ENCODE assay signal across 7 cellular contexts in genomic region chr6:43228951-43229802, GRCh38. TPM values are rescaled to one million over a fixed set of nuclear protein-coding genes. Genes with fewer than 3 reads are reported as not detected.
DNase-seq lines count a peak whose midpoint lies in the region; ATAC-seq, FAIRE-seq and TF ChIP-seq lines count a peak whose summit lies in the region.

TSS of gene DNPH1 (minus strand) at chr6:43229481. CDS start at chr6:43229456, 25 bp downstream.

- peaks cover 22% of the 10 kb centered on the region for H3K27me3 Mint-ChIP-seq in central memory CD8-positive, alpha-beta T cell

- peaks cover 35% of the 10 kb centered on the region for H3K4me1 Mint-ChIP-seq in central memory CD8-positive, alpha-beta T cell

- TF ChIP-seq POLR2A in GM12892 (IDR thresholded peaks at IDR 0.05; ENCODE audit: low read depth, low read length) = peak; percentile 72; the same call in 1 of the 2 replicates

- peaks cover 11% of the 10 kb centered on the region for H3K4me1 ChIP-seq in keratinocyte (ENCODE audit: control insufficient read depth, extremely low read depth, insufficient read depth, low read length)

- H4K20me1 ChIP-seq in keratinocyte (ENCODE audit: control insufficient read depth, extremely low read depth, insufficient read depth, low read length) = no peaks in the 10 kb centered on the region

- TF ChIP-seq CTCF in keratinocyte (optimal IDR thresholded peaks at IDR 0.05 in 1 of 3, IDR thresholded peaks at IDR 0.05 in 1 of 3, conservative IDR thresholded peaks at IDR 0.05 in 1 of 3; ENCODE audit: extremely low read depth in 1 of 3, insufficient read depth in 2 of 3, low read length in 3 of 3) = peak; percentile 65 to 79 (median 77)

- no peaks in the 10 kb centered on the region for H3K9me3 ChIP-seq in keratinocyte (ENCODE audit: control insufficient read depth, low read depth, low read length)

- no peaks in the 10 kb centered on the region for H3K9me1 ChIP-seq in keratinocyte (ENCODE audit: control insufficient read depth, extremely low read depth, insufficient read depth, low read length)

- H3K27ac ChIP-seq in keratinocyte (ENCODE audit: control insufficient read depth, insufficient read depth, low read length) = peak within 1 kb of the TSS; percentile 46

- H3K4me2 ChIP-seq in keratinocyte (ENCODE audit: control insufficient read depth, extremely low read depth, insufficient read depth, low read depth, low read length) = peak within 1 kb of the TSS; percentile 89

- peak; percentile 81 for DNase-seq in GM12892 (ENCODE audit: insufficient read length)
- DNase-seq in NCI-H146 (lab: John Stamatoyannopoulos, UW) = peak; percentile 85
- peak; percentile 53 to 69 (median 64) for DNase-seq in activated CD4-positive, CD25-positive, alpha-beta regulatory T cell (lab: John Stamatoyannopoulos, UW)
- DNase-seq in central memory CD8-positive, alpha-beta T cell (ENCODE audit: low spot score in 2 of 2) = peak; percentile 66 to 75
- DNase-seq in keratinocyte (ENCODE audit: low read depth, low spot score) = peak; percentile 44
- DNase-seq in stimulated activated CD4-positive, alpha-beta T cell treated with anti-CD3 and anti-CD28 coated beads, Interleukin-15, amount 100 ng/mL, for 1 hour (ENCODE audit: low read depth in 1 of 2, low spot score in 1 of 2) = peak; percentile 68 to 80

- peak within 1 kb of the TSS; percentile 83 for H3K9ac ChIP-seq in keratinocyte (ENCODE audit: control insufficient read depth, extremely low read depth, insufficient read depth, low read length)

- no peaks in the 10 kb centered on the region for H3K9me3 Mint-ChIP-seq in central memory CD8-positive, alpha-beta T cell

- peak; percentile 86 for FAIRE-seq in GM12892 (lab: Jason Lieb, UNC)
- FAIRE-seq in keratinocyte (lab: Jason Lieb, UNC) = no peak

- H3K79me2 ChIP-seq in keratinocyte (ENCODE audit: control insufficient read depth, insufficient read depth, low read length) = peaks cover 6% of the 10 kb centered on the region

- peak; percentile 72 for ATAC-seq in HG02623 (IDR thresholded peaks at IDR 0.05; ENCODE audit: unreplicated experiment)
- peak; percentile 59 for ATAC-seq in central memory CD8-positive, alpha-beta T cell (replicated peaks; ENCODE audit: extremely low read depth, poor library complexity, severe bottlenecking)

- H3K36me3 ChIP-seq in keratinocyte (ENCODE audit: control insufficient read depth in 2 of 2, extremely low read depth in 1 of 2, insufficient read depth in 2 of 2, low read length in 2 of 2) = peaks cover 8 to 11% of the 10 kb centered on the region in 2 experiments

- H3K27ac Mint-ChIP-seq in central memory CD8-positive, alpha-beta T cell (ENCODE audit: low read depth) = peak within 1 kb of the TSS; percentile 94

- dilution Hi-C loops in keratinocyte (cut with MboI; ENCODE audit: extremely low pct_ligation_motif_present, low sequenced_read_pairs) = no loop called here

- peak within 1 kb of the TSS; percentile 41 to 78 (median 76) for H3K4me3 ChIP-seq in keratinocyte (ENCODE audit: control insufficient read depth in 2 of 3, extremely low read depth in 1 of 3, insufficient read depth in 2 of 3, low read depth in 1 of 3, low read length in 3 of 3)

- H3K4me3 Mint-ChIP-seq in central memory CD8-positive, alpha-beta T cell = peak within 1 kb of the TSS; percentile 90

- peaks cover 19% of the 10 kb centered on the region for H3K36me3 Mint-ChIP-seq in central memory CD8-positive, alpha-beta T cell (ENCODE audit: insufficient read depth)

- H2AFZ ChIP-seq in keratinocyte (ENCODE audit: control insufficient read depth, low read length) = peak within 1 kb of the TSS; percentile 89

- no peaks in the 10 kb centered on the region for H3K27me3 ChIP-seq in keratinocyte (ENCODE audit: control insufficient read depth, extremely low read depth, insufficient read depth, low read length)

RNA-seq across cellular contexts. Expression of gene DNPH1, which starts in this region (rescaled TPM):
- 56.6 TPM for polyA plus RNA-seq in GM12892 (2012; ENCODE audit: missing spikeins)
- 57.1 to 98.6 TPM (median 73.9 TPM) in 3 replicates for polyA plus RNA-seq in keratinocyte
- polyA plus RNA-seq in keratinocyte (2011; ENCODE audit: low read depth) = 20.1 TPM
- 34.0 and 80.6 TPM in 2 replicates for polyA plus RNA-seq in keratinocyte (2011; cell fraction: cytosol; rRNA removed)
- polyA plus RNA-seq in keratinocyte (2011; cell fraction: nucleus; rRNA removed) = 33.7 and 38.8 TPM in 2 replicates
- polyA plus RNA-seq in keratinocyte (2012; ENCODE audit: low replicate concordance) = 49.4 and 94.9 TPM in 2 replicates
- 14.7 to 16.6 TPM (median 14.9 TPM) in 3 replicates for polyA minus RNA-seq in keratinocyte
- polyA minus RNA-seq in keratinocyte (2011; cell fraction: cytosol; rRNA and poly(A)+ RNA removed) = 38.4 TPM
- polyA minus RNA-seq in keratinocyte (2011; cell fraction: nucleus; rRNA and poly(A)+ RNA removed) = 6.3 and 10.6 TPM in 2 replicates

Comparison
In these comparisons a context has a peak if more than half of its experiments do, and no peak if none do; other contexts are left out.
1. Peak in every context shown above with its lines: DNase-seq, ATAC-seq, H3K4me3 ChIP-seq and H3K27ac ChIP-seq.